In genomic region chr1:27496604-27497155, GRCh38 we compare ENCODE assay signal across 10 cellular contexts. TPM values are rescaled to one million over a fixed set of nuclear protein-coding genes. Genes with fewer than 3 reads are reported as not detected.
DNase-seq lines count a peak whose midpoint lies in the region; ATAC-seq, FAIRE-seq and TF ChIP-seq lines count a peak whose summit lies in the region.
"Had no signal": no experiment of that assay in that cellular context is flagged by ENCODE, and none has a peak within 500 bp of the region (broad histone marks: within the 10 kb centered on the region; RNA-seq: fewer than 3 reads in every experiment).

No MANE protein-coding gene starts in this region.

- H2AFZ ChIP-seq in endothelial cell of umbilical vein (ENCODE audit: low read depth, low read length): peak overlapping the region; percentile 30

- peak overlapping the region; percentile 25; the same call in 1 of the 2 replicates for H3K4me3 ChIP-seq in BLaER1
- H3K4me3 ChIP-seq in endothelial cell of umbilical vein (replicated peaks in 1 of 3; ENCODE audit: insufficient read depth in 1 of 3, low read depth in 1 of 3, low read length in 3 of 3): no peak overlapping the region

- FAIRE-seq in endothelial cell of umbilical vein (lab: Jason Lieb, UNC): no peak
- FAIRE-seq: frontal cortex had no signal

- H3K9ac ChIP-seq in BLaER1: no peak overlapping the region
- H3K9ac ChIP-seq in endothelial cell of umbilical vein (replicated peaks; ENCODE audit: extremely low read depth, insufficient read depth, low read length): no peak overlapping the region

- DNase-seq in NCI-H2171 treated with DMSO at 0.1 percent for 48 hours (lab: John Stamatoyannopoulos, UW): peak; percentile 76
- no peak for DNase-seq in endothelial cell of umbilical vein (ENCODE audit: low read depth, low spot score)
- peak in 1 of 2 experiments; percentile 56 for DNase-seq in mesothelial cell of epicardium (ENCODE audit: low spot score in 2 of 2, unreplicated experiment in 2 of 2)
- no peak for DNase-seq in GOT3 (lab: John Stamatoyannopoulos, UW)
- DNase-seq in AML-193 (lab: John Stamatoyannopoulos, UW): no peak
- DNase-seq in SIG-M5 treated with dmso at 0.1 percent for 504 hours (lab: John Stamatoyannopoulos, UW; ENCODE audit: unreplicated experiment): no peak
- DNase-seq: NCI-H1930 had no signal

- H3K36me3 Mint-ChIP-seq in mesothelial cell of epicardium: no peaks in the 10 kb centered on the region

- H3K9me3 Mint-ChIP-seq in mesothelial cell of epicardium: no peaks in the 10 kb centered on the region

- CTCF ChIA-PET in endothelial cell of umbilical vein (lab: Charles Lee): interaction anchor here (0.6 to 2.0 kb wide), 5 partner anchors 8 to 80 kb away, joined by 3 to 6 read pairs (median 3); no protein-coding TSS in a partner anchor

- H3K4me2 ChIP-seq in BLaER1: peak overlapping the region; percentile 76
- H3K4me2 ChIP-seq in endothelial cell of umbilical vein (ENCODE audit: insufficient read depth, low read length): no peak overlapping the region

- peak overlapping the region; percentile 72 for H3K27ac Mint-ChIP-seq in mesothelial cell of epicardium

- dilution Hi-C loops in endothelial cell of umbilical vein (cut with MboI; ENCODE audit: extremely low pct_ligation_motif_present, low sequenced_read_pairs): no loop called here

- no peaks in the 10 kb centered on the region for H3K27me3 Mint-ChIP-seq in mesothelial cell of epicardium (ENCODE audit: low read depth)

- POLR2A ChIA-PET in endothelial cell of umbilical vein (lab: Charles Lee): no interaction called here

- H3K4me1 ChIP-seq in BLaER1 (peaks cover 45% of the 10 kb centered on the region), endothelial cell of umbilical vein (ENCODE audit: control insufficient read depth, extremely low read depth, insufficient read depth, low read length) (no peaks in the 10 kb centered on the region)

- H4K20me1 ChIP-seq in BLaER1 (no peaks in the 10 kb centered on the region), endothelial cell of umbilical vein (replicated peaks; ENCODE audit: control insufficient read depth, extremely low read depth, insufficient read depth, low read length) (no peaks in the 10 kb centered on the region)

- no peaks in the 10 kb centered on the region for H3K36me3 ChIP-seq in BLaER1
- H3K36me3 ChIP-seq in endothelial cell of umbilical vein (ENCODE audit: control insufficient read depth in 2 of 2, extremely low read depth in 1 of 2, insufficient read depth in 2 of 2, low read length in 2 of 2): no peaks in the 10 kb centered on the region

- H3K79me2 ChIP-seq in endothelial cell of umbilical vein (ENCODE audit: control insufficient read depth, insufficient read depth, low read length): no peaks in the 10 kb centered on the region

- H3K27me3 ChIP-seq in BLaER1: no peaks in the 10 kb centered on the region
- H3K27me3 ChIP-seq in endothelial cell of umbilical vein (ENCODE audit: control insufficient read depth in 2 of 2, insufficient read depth in 2 of 2, low read length in 2 of 2): no peaks in the 10 kb centered on the region

- TF ChIP-seq POLR2A in endothelial cell of umbilical vein (IDR thresholded peaks at IDR 0.05; ENCODE audit: low read depth, low read length): no peak

- BruUV-seq in endothelial cell of umbilical vein (replicated peaks; lab: Mats Ljungman, UMichigan): no TSS peak

- no peak for TF ChIP-seq CTCF in endothelial cell of umbilical vein (IDR thresholded peaks at IDR 0.05; ENCODE audit: extremely low read depth in 1 of 2, insufficient read depth in 1 of 2, low read depth in 1 of 2, low read length in 2 of 2)
- no peak for TF ChIP-seq CTCF in mesothelial cell of epicardium (IDR thresholded peaks at IDR 0.05; ENCODE audit: unreplicated experiment)

- H3K27ac ChIP-seq in BLaER1 (no peak overlapping the region), endothelial cell of umbilical vein (ENCODE audit: insufficient read depth, low read depth, low read length) (no peak overlapping the region)

- H3K9me1 ChIP-seq in endothelial cell of umbilical vein (replicated peaks; ENCODE audit: control insufficient read depth, extremely low read depth, insufficient read depth, low read length): no peaks in the 10 kb centered on the region

- intact Hi-C loops in endothelial cell of umbilical vein (cut with micrococcal nuclease): no loop called here

- H3K9me3 ChIP-seq in BLaER1 (no peaks in the 10 kb centered on the region), endothelial cell of umbilical vein (replicated peaks; ENCODE audit: control insufficient read depth, insufficient read depth, low read length) (no peaks in the 10 kb centered on the region)

- peak overlapping the region; percentile 20 for H3K4me3 Mint-ChIP-seq in mesothelial cell of epicardium

- ATAC-seq in GM21723 (IDR thresholded peaks at IDR 0.05; ENCODE audit: unreplicated experiment): no peak

- peaks cover 8% of the 10 kb centered on the region for H3K4me1 Mint-ChIP-seq in mesothelial cell of epicardium

TF ChIP-seq in endothelial cell of umbilical vein, 7 proteins besides CTCF, POLR2A, EP300 and RAD21:
- TF ChIP-seq GATA2 (IDR thresholded peaks at IDR 0.05; ENCODE audit: insufficient read depth, insufficient read length, low read depth, low read length) (no peak), MYC (IDR thresholded peaks at IDR 0.05; ENCODE audit: low read depth, low read length) (no peak), MAX (IDR thresholded peaks at IDR 0.05; ENCODE audit: insufficient read depth, insufficient read length) (no peak), FOS (IDR thresholded peaks at IDR 0.05; ENCODE audit: borderline replicate concordance, insufficient read depth, low read length) (no peak), EZH2 (IDR thresholded peaks at IDR 0.05; ENCODE audit: borderline replicate concordance, low read depth, low read length, severe bottlenecking) (no peak), JUN (IDR thresholded peaks at IDR 0.05; ENCODE audit: borderline replicate concordance, insufficient read depth, insufficient read length, low read depth) (no peak), POLR2AphosphoS5 (IDR thresholded peaks at IDR 0.05; ENCODE audit: insufficient read depth, low read depth, low read length) (no peak)

RNA-seq across cellular contexts. Expression of gene WASF2, which starts 6.7 kb away (rescaled TPM):
- total RNA-seq in endothelial cell of umbilical vein (169 and 172 TPM in 2 replicates), mesothelial cell of epicardium (97.8 to 102 TPM (median 99.3 TPM) in 3 replicates)
- 75.3 and 76.9 TPM in 2 replicates for polyA plus RNA-seq in endothelial cell of umbilical vein
- 78.3 and 83.2 TPM in 2 replicates for polyA plus RNA-seq in endothelial cell of umbilical vein (2011; cell fraction: cytosol; rRNA removed)
- 87.5 and 93.8 TPM in 2 replicates for polyA plus RNA-seq in endothelial cell of umbilical vein (2011; cell fraction: nucleus; rRNA removed)
- polyA plus RNA-seq in endothelial cell of umbilical vein (2012): 61.5 and 65.7 TPM in 2 replicates
- polyA minus RNA-seq in endothelial cell of umbilical vein: 104 and 109 TPM in 2 replicates
- 33.6 TPM for polyA minus RNA-seq in endothelial cell of umbilical vein (2011; cell fraction: cytosol; rRNA and poly(A)+ RNA removed)
- 64.5 and 67.0 TPM in 2 replicates for polyA minus RNA-seq in endothelial cell of umbilical vein (2011; cell fraction: nucleus; rRNA and poly(A)+ RNA removed)
